Comparison of ENCODE assay signal across 8 cellular contexts in genomic region chr5:109921735-109922395, GRCh38.
DNase-seq lines count a peak whose midpoint lies in the region; ATAC-seq and TF ChIP-seq lines count a peak whose summit lies in the region.

No MANE protein-coding gene starts in this region.

- H3K27ac Mint-ChIP-seq in activated CD8-positive, alpha-beta memory T cell treated with anti-CD3 and anti-CD28 coated beads, Interleukin-2, amount 10 ng/mL, durations not matched to agents 7 days and 5 days = peak overlapping the region; percentile 53

- DNase-seq in activated CD8-positive, alpha-beta memory T cell treated with anti-CD3 and anti-CD28 coated beads, Interleukin-2, amount 10 ng/mL, durations not matched to agents 7 days and 5 days = no peak
- DNase-seq in right lobe of liver = no peak
- no peak for DNase-seq in dorsolateral prefrontal cortex
- no peak for DNase-seq in NCI-H774 (lab: John Stamatoyannopoulos, UW)

- H3K4me1 Mint-ChIP-seq in activated CD8-positive, alpha-beta memory T cell treated with anti-CD3 and anti-CD28 coated beads, Interleukin-2, amount 10 ng/mL, durations not matched to agents 7 days and 5 days = peaks cover 16% of the 10 kb centered on the region

- H2AFZ ChIP-seq in Loucy (ENCODE audit: low read length) = 0 out of 2 replicates have a peak overlapping the region, but pooled peaks have one; percentile 13

- CTCF ChIA-PET in activated CD8-positive, alpha-beta memory T cell treated with anti-CD3 and anti-CD28 coated beads, Interleukin-2, amount 10 ng/mL, durations not matched to agents 7 days and 5 days (lab: Charles Lee) = no interaction called here

- H3K9me3 ChIP-seq in Loucy (ENCODE audit: insufficient read depth, low read depth, low read length) = no peaks in the 10 kb centered on the region
- H3K9me3 ChIP-seq in right lobe of liver = no peaks in the 10 kb centered on the region

- H3K4me3 ChIP-seq in Loucy (ENCODE audit: low read length, poor library complexity, severe bottlenecking) (no peak overlapping the region), right lobe of liver (no peak overlapping the region), dorsolateral prefrontal cortex (no peak overlapping the region)

- no peaks in the 10 kb centered on the region for H3K36me3 Mint-ChIP-seq in activated CD8-positive, alpha-beta memory T cell treated with anti-CD3 and anti-CD28 coated beads, Interleukin-2, amount 10 ng/mL, durations not matched to agents 7 days and 5 days

- WGBS in right lobe of liver (ENCODE audit: insufficient coverage, low coverage, low lambda C conversion rate, missing lambda C conversion rate) = 42% methylated on average over 3 of the region's 5 CpGs

- no peaks in the 10 kb centered on the region for H3K9me2 ChIP-seq in Loucy (replicated peaks; ENCODE audit: low read depth, low read length)

- no peaks in the 10 kb centered on the region for H3K36me3 ChIP-seq in Loucy (ENCODE audit: insufficient read depth, low read length)
- no peaks in the 10 kb centered on the region for H3K36me3 ChIP-seq in right lobe of liver

- peak overlapping the region; percentile 22 for H3K9ac ChIP-seq in Loucy (ENCODE audit: low read depth, low read length, poor library complexity, severe bottlenecking)

- H3K4me2 ChIP-seq in Loucy (ENCODE audit: low read depth, low read length, poor library complexity, severe bottlenecking) = peak overlapping the region; percentile 5

- H3K79me2 ChIP-seq in Loucy (ENCODE audit: insufficient read depth, low read length) = no peaks in the 10 kb centered on the region

- no peak overlapping the region for H3K4me3 Mint-ChIP-seq in activated CD8-positive, alpha-beta memory T cell treated with anti-CD3 and anti-CD28 coated beads, Interleukin-2, amount 10 ng/mL, durations not matched to agents 7 days and 5 days

- no peak for TF ChIP-seq CTCF in Loucy (conservative IDR thresholded peaks at IDR 0.05; ENCODE audit: low read length)
- TF ChIP-seq CTCF in right lobe of liver (IDR thresholded peaks at IDR 0.05) = no peak
- no peak for TF ChIP-seq CTCF in dorsolateral prefrontal cortex (IDR thresholded peaks at IDR 0.05 in 54 of 56, conservative IDR thresholded peaks at IDR 0.05 in 2 of 56; ENCODE audit: low read depth in 1 of 56, partially characterized antibody in 56 of 56)

- H3K4me1 ChIP-seq in Loucy (ENCODE audit: insufficient read depth, low read length, poor library complexity, severe bottlenecking) (peaks cover 14% of the 10 kb centered on the region), right lobe of liver (peaks cover 0 to 6% (median 0%) of the 10 kb centered on the region in 4 donors)

- H4K20me1 ChIP-seq in Loucy (ENCODE audit: insufficient read depth, low read length, poor library complexity, severe bottlenecking) = no peaks in the 10 kb centered on the region

- H3K27me3 ChIP-seq in Loucy (ENCODE audit: insufficient read depth, low read length, poor library complexity, severe bottlenecking) (no peaks in the 10 kb centered on the region), right lobe of liver (no peaks in the 10 kb centered on the region), dorsolateral prefrontal cortex (no peaks in the 10 kb centered on the region)

- intact Hi-C loops in right lobe of liver (cut with DNase I) = no loop called here
- intact Hi-C loops in dorsolateral prefrontal cortex (cut with DNase I) = no loop called here

- no peak for TF ChIP-seq POLR2A in right lobe of liver (IDR thresholded peaks at IDR 0.05)

- H3K27me3 Mint-ChIP-seq in activated CD8-positive, alpha-beta memory T cell treated with anti-CD3 and anti-CD28 coated beads, Interleukin-2, amount 10 ng/mL, durations not matched to agents 7 days and 5 days = peaks cover 2% of the 10 kb centered on the region

- H3K27ac ChIP-seq in right lobe of liver = no peak overlapping the region
- H3K27ac ChIP-seq in dorsolateral prefrontal cortex = no peak overlapping the region

- no peaks in the 10 kb centered on the region for H3F3A ChIP-seq in Loucy (ENCODE audit: low read depth)

- H3K9me3 Mint-ChIP-seq in activated CD8-positive, alpha-beta memory T cell treated with anti-CD3 and anti-CD28 coated beads, Interleukin-2, amount 10 ng/mL, durations not matched to agents 7 days and 5 days (ENCODE audit: low read depth) = no peaks in the 10 kb centered on the region

- ATAC-seq in GM18498 (IDR thresholded peaks at IDR 0.05; ENCODE audit: unreplicated experiment) (peak; percentile 57), right lobe of liver (peak; percentile 19 to 82 (median 58)), GM18519 (IDR thresholded peaks at IDR 0.05; ENCODE audit: low FRiP score, unreplicated experiment) (no peak), GM21367 (IDR thresholded peaks at IDR 0.05; ENCODE audit: unreplicated experiment) (no peak)
- peak; percentile 63 for ATAC-seq in activated CD8-positive, alpha-beta memory T cell treated with anti-CD3 and anti-CD28 coated beads, Interleukin-2, amount 10 ng/mL, durations not matched to agents 7 days and 5 days

Comparison
In these comparisons a context has a peak if more than half of its experiments do, and no peak if none do; other contexts are left out.
1. ATAC-seq: peak in GM18498 (single experiment), activated CD8-positive, alpha-beta memory T cell treated with anti-CD3 and anti-CD28 coated beads, Interleukin-2, amount 10 ng/mL, durations not matched to agents 7 days and 5 days (single experiment) and right lobe of liver (4 of 4); none in GM18519 (single experiment) and GM21367 (single experiment).